ENCODE assay signal across 15 cellular contexts in genomic region chr2:71919701-71920100, GRCh38.
DNase-seq lines count a peak whose midpoint lies in the region; ATAC-seq and TF ChIP-seq lines count a peak whose summit lies in the region.
"Had no signal": no experiment of that assay in that cellular context is flagged by ENCODE, and none has a peak within 500 bp of the region (broad histone marks: within the 10 kb centered on the region; RNA-seq: fewer than 3 reads in every experiment).

No MANE protein-coding gene starts in this region.

- TF ChIP-seq CTCF in fibroblast of lung (conservative IDR thresholded peaks at IDR 0.05 in 1 of 2, IDR thresholded peaks at IDR 0.05 in 1 of 2; ENCODE audit: low read depth in 1 of 2, low read length in 2 of 2) (no peak), brain microvascular endothelial cell (IDR thresholded peaks at IDR 0.05; ENCODE audit: low read depth, low read length, missing control alignments) (no peak)

- ATAC-seq in GM19395 (IDR thresholded peaks at IDR 0.05; ENCODE audit: unreplicated experiment) = no peak

- no peaks in the 10 kb centered on the region for H4K20me1 ChIP-seq in fibroblast of lung (ENCODE audit: control insufficient read depth, extremely low read depth, insufficient read depth, low read length)
- H4K20me1 ChIP-seq: BLaER1 had no signal

- no peak overlapping the region for H3K4me2 ChIP-seq in fibroblast of lung (ENCODE audit: extremely low read depth, insufficient read depth, low read length)
- H3K4me2 ChIP-seq: BLaER1 had no signal

- in situ Hi-C loops in brain microvascular endothelial cell (cut with HindIII; ENCODE audit: low pct_ligation_motif_present, low sequenced_read_pairs) = no loop called here

- no peak overlapping the region for H3K27ac ChIP-seq in fibroblast of lung (ENCODE audit: insufficient read depth, low read length)
- no peak overlapping the region for H3K27ac ChIP-seq in brain microvascular endothelial cell
- H3K27ac ChIP-seq: BLaER1 had no signal

- H3K4me3 ChIP-seq in adipocyte (ENCODE audit: low read length) (no peak overlapping the region), fibroblast of lung (replicated peaks in 1 of 4; ENCODE audit: control extremely low read depth in 1 of 4, insufficient read depth in 1 of 4, low read depth in 3 of 4, low read length in 4 of 4) (no peak overlapping the region), brain microvascular endothelial cell (ENCODE audit: low read depth, low read length) (no peak overlapping the region)
- H3K4me3 ChIP-seq: BLaER1, HAP-1 had no signal

- H3K27me3 ChIP-seq in adipocyte (replicated peaks; ENCODE audit: control insufficient read depth, insufficient read depth, low read length) = no peaks in the 10 kb centered on the region
- H3K27me3 ChIP-seq in fibroblast of lung (ENCODE audit: control insufficient read depth, insufficient read depth, low read length) = peaks cover 3% of the 10 kb centered on the region
- H3K27me3 ChIP-seq in brain microvascular endothelial cell (replicated peaks) = no peaks in the 10 kb centered on the region
- H3K27me3 ChIP-seq: BLaER1 had no signal

- no peaks in the 10 kb centered on the region for H3K36me3 ChIP-seq in adipocyte (ENCODE audit: control insufficient read depth, insufficient read depth, low read length, severe bottlenecking)
- H3K36me3 ChIP-seq in fibroblast of lung (ENCODE audit: control insufficient read depth, insufficient read depth, low read length) = no peaks in the 10 kb centered on the region
- H3K36me3 ChIP-seq in brain microvascular endothelial cell (replicated peaks) = no peaks in the 10 kb centered on the region
- H3K36me3 ChIP-seq: BLaER1, HAP-1 had no signal

- H3K4me1 ChIP-seq in adipocyte (ENCODE audit: control insufficient read depth, insufficient read depth, low read length) (peaks cover 7% of the 10 kb centered on the region), fibroblast of lung (ENCODE audit: control insufficient read depth, extremely low read depth, insufficient read depth, low read length) (no peaks in the 10 kb centered on the region)
- H3K4me1 ChIP-seq: BLaER1, Caco-2, HAP-1 had no signal

- H3K79me2 ChIP-seq in fibroblast of lung (ENCODE audit: control insufficient read depth, insufficient read depth, low read length) = no peaks in the 10 kb centered on the region

- DNase-seq in EL = peak; percentile 36
- peak; percentile 50 for DNase-seq in adipocyte (ENCODE audit: low read depth)
- peak; percentile 17 to 60 for DNase-seq in fibroblast of lung (ENCODE audit: low read depth in 2 of 2)
- DNase-seq in iris pigment epithelial cell (ENCODE audit: low read depth) = peak; percentile 34
- DNase-seq in retina = no peak
- DNase-seq in brain microvascular endothelial cell = no peak
- DNase-seq: 8988T; AML-193; Caco-2; CD8-positive, alpha-beta memory T cell; DND-41; KG1 had no signal

- no peak overlapping the region for H2AFZ ChIP-seq in fibroblast of lung (ENCODE audit: low read length)

- H3K9me3 ChIP-seq in adipocyte (ENCODE audit: control insufficient read depth, low read length) = peaks cover 55% of the 10 kb centered on the region
- H3K9me3 ChIP-seq in fibroblast of lung (ENCODE audit: control insufficient read depth, insufficient read depth, low read depth, low read length) = no peaks in the 10 kb centered on the region
- H3K9me3 ChIP-seq: HAP-1 had no signal

- no peak overlapping the region for H3K9ac ChIP-seq in adipocyte (ENCODE audit: low read length)
- no peak overlapping the region for H3K9ac ChIP-seq in fibroblast of lung (ENCODE audit: insufficient read depth, low read length)
- H3K9ac ChIP-seq: BLaER1 had no signal

Comparison
In these comparisons a context has a peak if more than half of its experiments do, and no peak if none do; other contexts are left out.
1. DNase-seq: peak in EL (single experiment), adipocyte (single experiment), fibroblast of lung (2 of 2) and iris pigment epithelial cell (single experiment); none in retina (single experiment) and brain microvascular endothelial cell (single experiment).